Comparison of ENCODE assay signal across 16 cellular contexts in genomic region chr3:155354658-155355057, GRCh38.
DNase-seq lines count a peak whose midpoint lies in the region; ATAC-seq, FAIRE-seq and TF ChIP-seq lines count a peak whose summit lies in the region.
"Had no signal": no experiment of that assay in that cellular context is flagged by ENCODE, and none has a peak within 500 bp of the region (broad histone marks: within the 10 kb centered on the region; RNA-seq: fewer than 3 reads in every experiment).

No MANE protein-coding gene starts in this region.

- no peaks in the 10 kb centered on the region for H3K9me1 ChIP-seq in K562 (ENCODE audit: control insufficient read depth, insufficient read depth, low read length)

- no peaks in the 10 kb centered on the region for H3K79me2 ChIP-seq in K562 (ENCODE audit: control insufficient read depth, insufficient read depth, low read length)

- no peak overlapping the region for H3K23ac ChIP-seq in mesenchymal stem cell (ENCODE audit: low read length in 2 of 2)

- H4K91ac ChIP-seq in mesenchymal stem cell (ENCODE audit: low read length), result no peak overlapping the region

- peak overlapping the region; percentile 56 for H4K8ac ChIP-seq in mesenchymal stem cell (ENCODE audit: low read length)

- no peak overlapping the region for H2BK120ac ChIP-seq in mesenchymal stem cell (ENCODE audit: low read depth, low read length)

- no peaks in the 10 kb centered on the region for H3K9me3 ChIP-seq in K562 (replicated peaks; ENCODE audit: control insufficient read depth, insufficient read depth, low read depth, low read length)
- no peaks in the 10 kb centered on the region for H3K9me3 ChIP-seq in mesenchymal stem cell (ENCODE audit: control insufficient read depth, low read length)
- H3K9me3 ChIP-seq: A549, BE2C had no signal

- no peaks in the 10 kb centered on the region for H3K79me1 ChIP-seq in mesenchymal stem cell (replicated peaks; ENCODE audit: low read length, poor library complexity, severe bottlenecking)

- in situ Hi-C loops in K562 (cut with MboI), result loop anchor here (25.0 kb wide), 1 partner anchor 508 kb away; the partner anchor contains the start of genes GMPS and SLC33A1

- H2AFZ ChIP-seq in K562 (ENCODE audit: low read depth, low read length) (peak overlapping the region; percentile 22; the same call in 1 of the 2 replicates), mesenchymal stem cell (ENCODE audit: low read depth, low read length) (no peak overlapping the region)

- no peak overlapping the region for H3K4ac ChIP-seq in mesenchymal stem cell (ENCODE audit: low read depth in 1 of 2, low read length in 2 of 2)

- BruUV-seq in K562 (replicated peaks; lab: Mats Ljungman, UMichigan), result no TSS peak

- H3K4me2 ChIP-seq in K562 (ENCODE audit: insufficient read depth, low read length) (no peak overlapping the region), mesenchymal stem cell (ENCODE audit: low read length, poor library complexity, severe bottlenecking) (no peak overlapping the region)
- H3K4me2 ChIP-seq: A549 had no signal

- H3K4me3 ChIP-seq in K562 (no peak overlapping the region), mesenchymal stem cell (ENCODE audit: insufficient read depth in 1 of 2, low read depth in 1 of 2, low read length in 2 of 2) (no peak overlapping the region)
- H3K4me3 ChIP-seq: A549 had no signal

- H3K36me3 ChIP-seq in K562 (ENCODE audit: control insufficient read depth, insufficient read depth, low read length), result no peaks in the 10 kb centered on the region
- H3K36me3 ChIP-seq in mesenchymal stem cell (ENCODE audit: control insufficient read depth in 1 of 2, insufficient read depth in 2 of 2, low read depth in 1 of 2, low read length in 2 of 2), result no peaks in the 10 kb centered on the region
- H3K36me3 ChIP-seq: BE2C had no signal

- H3K27ac ChIP-seq in K562 (ENCODE audit: extremely low read depth, low read depth, low read length) (no peak overlapping the region), foreskin keratinocyte (no peak overlapping the region), mesenchymal stem cell (ENCODE audit: low read length, poor library complexity, severe bottlenecking) (no peak overlapping the region)
- H3K27ac ChIP-seq: A549, C4-2B had no signal

- ATAC-seq in K562 (no peak), foreskin keratinocyte (peak; percentile 18), GM21526 (IDR thresholded peaks at IDR 0.05; ENCODE audit: low FRiP score, unreplicated experiment) (no peak)
- ATAC-seq: A549 had no signal

- CTCF ChIA-PET in K562 (lab: Yijun Ruan, JAX; ENCODE audit: low intra/inter-chr PET ratio), result interaction anchor here (0.9 kb wide), 1 partner anchor 516 kb away, joined by 6 read pairs; the partner anchor contains the start of gene GMPS

- no peak overlapping the region for H2AK5ac ChIP-seq in mesenchymal stem cell (ENCODE audit: low read length, severe bottlenecking)

- no peak for FAIRE-seq in K562 (lab: Jason Lieb, UNC)
- FAIRE-seq: A549, G401.6, GM12891 had no signal

- H4K20me1 ChIP-seq in K562 (replicated peaks; ENCODE audit: control insufficient read depth, insufficient read depth, low read length), result no peaks in the 10 kb centered on the region

- no peak for TF ChIP-seq POLR2A in K562 (conservative IDR thresholded peaks at IDR 0.05)

- peak overlapping the region in 1 of 2 experiments; percentile 61 for H3K14ac ChIP-seq in mesenchymal stem cell (ENCODE audit: low read length in 2 of 2)

- no peak for TF ChIP-seq RAD21 in K562 (CRISPR knock-in tag; conservative IDR thresholded peaks at IDR 0.05 in 1 of 2, IDR thresholded peaks at IDR 0.05 in 1 of 2)

- POLR2A ChIA-PET in K562 (lab: Yijun Ruan, JAX), result no interaction called here

- intact Hi-C loops in K562 (cut with micrococcal nuclease), result loop anchor here (10.0 kb wide), 1 partner anchor 510 kb away; no protein-coding TSS in a partner anchor

- H2BK15ac ChIP-seq in mesenchymal stem cell (ENCODE audit: low read depth, poor library complexity, severe bottlenecking), result no peak overlapping the region

- no peak for DNase-seq in K562 (ENCODE audit: extremely low read depth in 1 of 4, low spot score in 3 of 4)
- DNase-seq in foreskin keratinocyte, result no peak
- DNase-seq in mesenchymal stem cell, result no peak
- peak; percentile 47 for DNase-seq in ureter (ENCODE audit: low spot score)
- DNase-seq in NCI-H1436 treated with DMSO at 0.1 percent for 48 hours (lab: John Stamatoyannopoulos, UW), result no peak
- DNase-seq in activated CD4-positive, alpha-beta T cell treated with anti-CD3 and anti-CD28 coated beads for 1 hour, result no peak
- DNase-seq: BE2C; CD4-positive, alpha-beta memory T cell; DMS79; GOT3; H9 had no signal

- no peak overlapping the region for H2BK12ac ChIP-seq in mesenchymal stem cell (ENCODE audit: low read length in 2 of 2)

- TF ChIP-seq CTCF in K562 (IDR thresholded peaks at IDR 0.05 in 2 of 3, conservative IDR thresholded peaks at IDR 0.05 in 1 of 3; ENCODE audit: insufficient read depth in 2 of 3, low read depth in 1 of 3, low read length in 3 of 3), result no peak
- no peak for TF ChIP-seq CTCF in foreskin keratinocyte (conservative IDR thresholded peaks at IDR 0.05)

- no peak overlapping the region for H2BK5ac ChIP-seq in mesenchymal stem cell (ENCODE audit: low read depth, low read length, poor library complexity, severe bottlenecking)

- H3K27me3 ChIP-seq in K562 (ENCODE audit: control insufficient read depth in 2 of 2, insufficient read depth in 2 of 2, low read length in 2 of 2) (no peaks in the 10 kb centered on the region), foreskin keratinocyte (no peaks in the 10 kb centered on the region), mesenchymal stem cell (ENCODE audit: control insufficient read depth in 1 of 2, insufficient read depth in 1 of 2, low read length in 2 of 2) (peaks cover 0 to 4% of the 10 kb centered on the region in 2 experiments)
- H3K27me3 ChIP-seq: BE2C had no signal

- H3K4me1 ChIP-seq in K562 (replicated peaks in 1 of 2; ENCODE audit: control insufficient read depth in 2 of 2, insufficient read depth in 2 of 2, low read length in 2 of 2), result no peaks in the 10 kb centered on the region
- H3K4me1 ChIP-seq in foreskin keratinocyte, result no peaks in the 10 kb centered on the region
- H3K4me1 ChIP-seq in mesenchymal stem cell (ENCODE audit: control insufficient read depth, insufficient read depth, low read depth, low read length), result peaks cover 2% of the 10 kb centered on the region
- H3K4me1 ChIP-seq: A549, BE2C had no signal

- no peak overlapping the region for H3K18ac ChIP-seq in mesenchymal stem cell (ENCODE audit: low read depth in 1 of 2, low read length in 2 of 2)

- H3K9ac ChIP-seq in K562 (ENCODE audit: insufficient read depth in 1 of 2, low read depth in 2 of 2, low read length in 2 of 2), result no peak overlapping the region; a peak in 1 of 4 replicates
- H3K9ac ChIP-seq in mesenchymal stem cell (ENCODE audit: low read length), result no peak overlapping the region

- no peak for TF ChIP-seq EP300 in K562 (IDR thresholded peaks at IDR 0.05; ENCODE audit: low read length)

TF ChIP-seq in K562, 482 proteins besides CTCF, POLR2A, EP300 and RAD21:
- TF ChIP-seq FOXJ2 (tag; IDR thresholded peaks at IDR 0.05) (no peak), ZFX (CRISPR knock-in tag; IDR thresholded peaks at IDR 0.05) (no peak), MAX (CRISPR knock-in tag; IDR thresholded peaks at IDR 0.05) (no peak), BRD9 (IDR thresholded peaks at IDR 0.05; ENCODE audit: low read depth, partially characterized antibody) (no peak), ZBTB17 (CRISPR knock-in tag; IDR thresholded peaks at IDR 0.05) (no peak)
